27 cellular contexts compared by ENCODE assay signal in genomic region chr7:152752513-152752912, GRCh38. TPM values are rescaled to one million over a fixed set of nuclear protein-coding genes. Genes with fewer than 3 reads are reported as not detected.
DNase-seq lines count a peak whose midpoint lies in the region; ATAC-seq, FAIRE-seq and TF ChIP-seq lines count a peak whose summit lies in the region.
"Had no signal": no experiment of that assay in that cellular context is flagged by ENCODE, and none has a peak within 500 bp of the region (broad histone marks: within the 10 kb centered on the region; RNA-seq: fewer than 3 reads in every experiment).

No MANE protein-coding gene starts in this region.

- no peaks in the 10 kb centered on the region for H3K4me1 Mint-ChIP-seq in progenitor cell of endocrine pancreas (ENCODE audit: low read depth)
- H3K4me1 Mint-ChIP-seq: H9 had no signal

- H3K9me2 ChIP-seq in PC-3 (replicated peaks; ENCODE audit: low read length): no peaks in the 10 kb centered on the region
- H3K9me2 ChIP-seq: SK-N-SH had no signal

- no peaks in the 10 kb centered on the region for H3K79me2 ChIP-seq in PC-3 (ENCODE audit: low read length)

- peaks cover 14% of the 10 kb centered on the region for H3K4me1 ChIP-seq in PC-3 (ENCODE audit: insufficient read depth, low read length)
- H3K4me1 ChIP-seq in upper lobe of right lung: no peaks in the 10 kb centered on the region
- no peaks in the 10 kb centered on the region for H3K4me1 ChIP-seq in ovary (ENCODE audit: insufficient read depth)
- H3K4me1 ChIP-seq: Caco-2 had no signal

- DNase-seq in GM18507 (ENCODE audit: extremely low spot score, insufficient read length, low read depth) (no peak), HT1080 (ENCODE audit: low read depth) (peak; percentile 23), PC-3 (peak; percentile 88), progenitor cell of endocrine pancreas (ENCODE audit: low spot score, unreplicated experiment) (no peak), activated gamma-delta T cell (lab: John Stamatoyannopoulos, UW) (no peak), upper lobe of right lung (no peak), ovary (no peak)
- DNase-seq: C1 segment of cervical spinal cord; Caco-2; CD8-positive, alpha-beta T cell; EL; GM23248; H9; HFFc6; IMR-90; NCI-H1105 treated with DMSO at 0.1 percent for 48 hours; NCI-H1694 treated with DMSO at 0.1 percent for 48 hours; NCI-H2081; NCI-H2227 treated with DMSO at 0.1 percent for 48 hours; NCI-H526 treated with DMSO at 0.1 percent for 48 hours; SHP77 treated with DMSO at 0.1 percent for 48 hours; SK-N-SH; SW 1271 had no signal

- H3K9me3 ChIP-seq in PC-3 (ENCODE audit: low read length) (no peaks in the 10 kb centered on the region), upper lobe of right lung (no peaks in the 10 kb centered on the region), ovary (no peaks in the 10 kb centered on the region)
- H3K9me3 ChIP-seq: Caco-2, SK-N-SH had no signal

- H3K27me3 ChIP-seq in PC-3 (ENCODE audit: low read length) (no peaks in the 10 kb centered on the region), upper lobe of right lung (no peaks in the 10 kb centered on the region), ovary (no peaks in the 10 kb centered on the region)

- no peak for TF ChIP-seq POLR2A in ovary (IDR thresholded peaks at IDR 0.05)

- H3K4me2 ChIP-seq in PC-3 (ENCODE audit: low read length): peak overlapping the region; percentile 24
- H3K4me2 ChIP-seq: KMS-11, SK-N-SH had no signal

- TF ChIP-seq CTCF in PC-3 (conservative IDR thresholded peaks at IDR 0.05; ENCODE audit: low read depth, low read length) (no peak), progenitor cell of endocrine pancreas (IDR thresholded peaks at IDR 0.05; ENCODE audit: unreplicated experiment) (no peak), upper lobe of right lung (IDR thresholded peaks at IDR 0.05) (no peak), ovary (IDR thresholded peaks at IDR 0.05) (no peak)

- CTCF ChIA-PET in PC-3 (lab: Charles Lee): no interaction called here

- no peaks in the 10 kb centered on the region for H3K9me3 Mint-ChIP-seq in progenitor cell of endocrine pancreas (ENCODE audit: low read depth)
- H3K9me3 Mint-ChIP-seq: CD8-positive, alpha-beta T cell; H9; HFFc6; T-helper 1 cell treated with Interleukin-12 subunit alpha and Interleukin-12 subunit beta and Interleukin-4 antibody, amounts not matched to agents 30 μg/mL and 1 μg/mL, for 36 hours had no signal

- no TSS peak for BruUV-seq in PC-3 (replicated peaks; lab: Mats Ljungman, UMichigan)

- POLR2A ChIA-PET in PC-3 (lab: Charles Lee; ENCODE audit: unreplicated experiment): no interaction called here

- H3K36me3 ChIP-seq in PC-3 (ENCODE audit: low read depth, low read length) (no peaks in the 10 kb centered on the region), upper lobe of right lung (no peaks in the 10 kb centered on the region), ovary (no peaks in the 10 kb centered on the region)

- no peak for TF ChIP-seq EP300 in ovary (IDR thresholded peaks at IDR 0.05)

- H3K27me3 Mint-ChIP-seq in progenitor cell of endocrine pancreas: peaks cover 8% of the 10 kb centered on the region

- H3K27ac ChIP-seq in PC-3 (ENCODE audit: low read length) (peak overlapping the region; percentile 77), upper lobe of right lung (no peak overlapping the region), ovary (no peak overlapping the region)
- H3K27ac ChIP-seq: GM23248, KMS-11 had no signal

- H3K4me3 Mint-ChIP-seq in progenitor cell of endocrine pancreas (ENCODE audit: low read depth): no peak overlapping the region
- H3K4me3 Mint-ChIP-seq: CD8-positive, alpha-beta T cell; HFFc6; T-helper 1 cell treated with Interleukin-12 subunit alpha and Interleukin-12 subunit beta and Interleukin-4 antibody, amounts not matched to agents 30 μg/mL and 1 μg/mL, for 36 hours had no signal

- H2AFZ ChIP-seq in PC-3 (ENCODE audit: low read length): no peak overlapping the region
- H2AFZ ChIP-seq: GM23248 had no signal

- H3K9ac ChIP-seq in PC-3 (ENCODE audit: low read length): 0 out of 2 replicates have a peak overlapping the region, but pooled peaks have one; percentile 23
- H3K9ac ChIP-seq: GM23248, KMS-11, SK-N-SH had no signal

- 62 to 88% (median 88%) methylated on average over 2 of the region's 2 CpGs for WGBS in ovary, 3 donors

- intact Hi-C loops in PC-3 (cut with micrococcal nuclease): no loop called here
- intact Hi-C loops in upper lobe of right lung (cut with DNase I): no loop called here
- intact Hi-C loops in ovary (cut with DNase I): no loop called here

- no peaks in the 10 kb centered on the region for H4K20me1 ChIP-seq in PC-3 (ENCODE audit: low read length)

- H3K4me3 ChIP-seq in PC-3 (ENCODE audit: low read length) (no peak overlapping the region), upper lobe of right lung (no peak overlapping the region), ovary (no peak overlapping the region)
- H3K4me3 ChIP-seq: GM23248 had no signal

- ATAC-seq in PC-3 (peak; percentile 81), upper lobe of right lung (no peak)
- ATAC-seq: CD8-positive, alpha-beta T cell; Panc1 had no signal

- no peaks in the 10 kb centered on the region for H3K36me3 Mint-ChIP-seq in progenitor cell of endocrine pancreas (ENCODE audit: insufficient read depth)
- H3K36me3 Mint-ChIP-seq: CD8-positive, alpha-beta T cell had no signal

- H3K27ac Mint-ChIP-seq in progenitor cell of endocrine pancreas: peak overlapping the region; percentile 6
- H3K27ac Mint-ChIP-seq: CD8-positive, alpha-beta T cell; H9; HFFc6; T-helper 1 cell treated with Interleukin-12 subunit alpha and Interleukin-12 subunit beta and Interleukin-4 antibody, amounts not matched to agents 30 μg/mL and 1 μg/mL, for 36 hours had no signal

- peak; percentile 31 for FAIRE-seq in GM18507 (lab: Jason Lieb, UNC)
- FAIRE-seq: GM12892 had no signal

- H3F3A ChIP-seq in PC-3 (ENCODE audit: low read length, unreplicated experiment): no peaks in the 10 kb centered on the region

RNA-seq across cellular contexts. Expression of gene ACTR3B, which starts 7.0 kb away (rescaled TPM):
- total RNA-seq in HT1080 (2014; rRNA removed; shearing (Covaris generic)): 2.8 and 3.3 TPM in 2 replicates
- 9.3 and 13.0 TPM in 2 replicates for polyA plus RNA-seq in HT1080 (2015; cell fraction: cytosol; rRNA removed)
- polyA plus RNA-seq in HT1080 (2015; cell fraction: nucleus; rRNA removed): 8.8 and 9.2 TPM in 2 replicates
- total RNA-seq in PC-3 (2014; rRNA removed): 6.6 and 8.9 TPM in 2 replicates
- total RNA-seq in progenitor cell of endocrine pancreas: 15.9 and 16.6 TPM in 2 replicates
- total RNA-seq in upper lobe of right lung: 7.3 TPM
- total RNA-seq in ovary: 10 to 100 TPM in 5 of 7 donors, 1 to 10 TPM in 2; 6.7 to 16.4 (median 11.6) TPM
- 10 to 100 TPM in 1 of 2 donors, 1 to 10 TPM in 1; 9.4 to 10.8 TPM for polyA plus RNA-seq in ovary

Comparison
In these comparisons a context has a peak if more than half of its experiments do, and no peak if none do; other contexts are left out.
1. DNase-seq: peak in HT1080 (single experiment) and PC-3 (single experiment); none in GM18507 (single experiment), progenitor cell of endocrine pancreas (single experiment), activated gamma-delta T cell (single experiment), upper lobe of right lung (single experiment) and ovary (0 of 5).